8 cellular contexts compared by ENCODE assay signal in genomic region chr6:5379647-5380242, GRCh38.
DNase-seq lines count a peak whose midpoint lies in the region; ATAC-seq and TF ChIP-seq lines count a peak whose summit lies in the region.

No MANE protein-coding gene starts in this region.

- H3K36me3 ChIP-seq in breast epithelium: no peaks in the 10 kb centered on the region
- no peaks in the 10 kb centered on the region for H3K36me3 ChIP-seq in adrenal gland (replicated peaks in 1 of 2)
- no peaks in the 10 kb centered on the region for H3K36me3 ChIP-seq in lung (ENCODE audit: control insufficient read depth in 2 of 2, insufficient read depth in 2 of 2, low read length in 2 of 2)

- CTCF ChIA-PET in MCF 10A (lab: Yijun Ruan, JAX): interaction anchor here (0.6 to 1.7 kb wide), 7 partner anchors 10 to 259 kb away, joined by 3 to 10 read pairs (median 3); no protein-coding TSS in a partner anchor

- WGBS in adrenal gland, 4 donors: 64 to 70% (median 68%) methylated on average over 3 of the region's 3 CpGs
- WGBS in lung, 2 donors: 62 to 69% methylated on average over 3 of the region's 3 CpGs

- H3K4me3 ChIP-seq in breast epithelium: no peak overlapping the region
- no peak overlapping the region for H3K4me3 ChIP-seq in NB4 (ENCODE audit: low read depth, low read length)
- no peak overlapping the region for H3K4me3 ChIP-seq in adrenal gland
- H3K4me3 ChIP-seq in lung: no peak overlapping the region

- no peak overlapping the region for H3K4me3 Mint-ChIP-seq in MCF 10A (ENCODE audit: unreplicated experiment)
- H3K4me3 Mint-ChIP-seq in stimulated activated memory B cell treated with anti-CD40 and anti-IgM and Interleukin-4, amounts not matched to agents 10 μg/mL and 1 μg/mL and 100 μg/mL, for 72 hours: no peak overlapping the region

- H3K27me3 Mint-ChIP-seq in MCF 10A (ENCODE audit: insufficient read depth, unreplicated experiment): no peaks in the 10 kb centered on the region
- no peaks in the 10 kb centered on the region for H3K27me3 Mint-ChIP-seq in stimulated activated memory B cell treated with anti-CD40 and anti-IgM and Interleukin-4, amounts not matched to agents 10 μg/mL and 1 μg/mL and 100 μg/mL, for 72 hours

- H3K27me3 ChIP-seq in breast epithelium (no peaks in the 10 kb centered on the region), adrenal gland (no peaks in the 10 kb centered on the region), lung (ENCODE audit: control insufficient read depth, insufficient read depth) (no peaks in the 10 kb centered on the region)

- ATAC-seq in lung (ENCODE audit: insufficient read depth, low FRiP score) (no peak), GM18498 (IDR thresholded peaks at IDR 0.05; ENCODE audit: unreplicated experiment) (no peak)
- ATAC-seq in stimulated activated memory B cell treated with anti-CD40 and anti-IgM and Interleukin-4, amounts not matched to agents 10 μg/mL and 1 μg/mL and 100 μg/mL, for 72 hours: no peak

- H3K27ac ChIP-seq in breast epithelium (no peak overlapping the region), adrenal gland (no peak overlapping the region), lung (ENCODE audit: low read depth in 1 of 2, low read length in 1 of 2) (no peak overlapping the region)

- H3K4me1 Mint-ChIP-seq in MCF 10A (ENCODE audit: insufficient read depth, unreplicated experiment): no peaks in the 10 kb centered on the region
- H3K4me1 Mint-ChIP-seq in stimulated activated memory B cell treated with anti-CD40 and anti-IgM and Interleukin-4, amounts not matched to agents 10 μg/mL and 1 μg/mL and 100 μg/mL, for 72 hours: peaks cover 6% of the 10 kb centered on the region

- no peak overlapping the region for H3K27ac Mint-ChIP-seq in MCF 10A (ENCODE audit: low read depth, unreplicated experiment)
- H3K27ac Mint-ChIP-seq in stimulated activated memory B cell treated with anti-CD40 and anti-IgM and Interleukin-4, amounts not matched to agents 10 μg/mL and 1 μg/mL and 100 μg/mL, for 72 hours: no peak overlapping the region

- no peaks in the 10 kb centered on the region for H3K36me3 Mint-ChIP-seq in MCF 10A (ENCODE audit: insufficient read depth, unreplicated experiment)
- peaks cover 22% of the 10 kb centered on the region for H3K36me3 Mint-ChIP-seq in stimulated activated memory B cell treated with anti-CD40 and anti-IgM and Interleukin-4, amounts not matched to agents 10 μg/mL and 1 μg/mL and 100 μg/mL, for 72 hours

- H3K4me1 ChIP-seq in breast epithelium: no peaks in the 10 kb centered on the region
- no peaks in the 10 kb centered on the region for H3K4me1 ChIP-seq in adrenal gland (replicated peaks in 1 of 2)
- no peaks in the 10 kb centered on the region for H3K4me1 ChIP-seq in lung (ENCODE audit: control insufficient read depth in 2 of 2, insufficient read depth in 2 of 2, low read length in 2 of 2)

- no peaks in the 10 kb centered on the region for H3K9me3 ChIP-seq in breast epithelium
- no peaks in the 10 kb centered on the region for H3K9me3 ChIP-seq in adrenal gland (replicated peaks in 1 of 3)
- H3K9me3 ChIP-seq in lung (ENCODE audit: control insufficient read depth in 2 of 2, insufficient read depth in 1 of 2, low read length in 1 of 2): no peaks in the 10 kb centered on the region

- TF ChIP-seq CTCF in MCF 10A (IDR thresholded peaks at IDR 0.05; ENCODE audit: unreplicated experiment): peak; percentile 43
- TF ChIP-seq CTCF in breast epithelium (IDR thresholded peaks at IDR 0.05): peak in 1 of 3 donors; percentile 22
- TF ChIP-seq CTCF in NB4 (IDR thresholded peaks at IDR 0.05; ENCODE audit: low read depth, low read length): peak; percentile 86
- TF ChIP-seq CTCF in adrenal gland (IDR thresholded peaks at IDR 0.05): peak in 4 of 6 experiments; percentile 24 to 51 (median 32)
- TF ChIP-seq CTCF in lung (IDR thresholded peaks at IDR 0.05; ENCODE audit: control extremely low read depth, extremely low read depth): peak; percentile 15

- intact Hi-C loops in MCF 10A (cut with micrococcal nuclease): loop anchor here (1.0 to 10.0 kb wide), 2 partner anchors 236 to 325 kb away; no protein-coding TSS in a partner anchor
- intact Hi-C loops in breast epithelium (cut with DNase I; ENCODE audit: low total_unique reads): no loop called here
- intact Hi-C loops in adrenal gland (cut with DNase I): no loop called here

- no TSS peak for BruUV-seq in MCF 10A (replicated peaks; lab: Mats Ljungman, UMichigan)

- DNase-seq in MCF 10A (ENCODE audit: unreplicated experiment): peak; percentile 63
- no peak for DNase-seq in breast epithelium (ENCODE audit: low spot score in 2 of 2)
- DNase-seq in NB4 (ENCODE audit: low read depth): peak; percentile 74
- DNase-seq in adrenal gland: peak in 3 of 7 donors; percentile 5 to 40 (median 16)
- DNase-seq in lung (ENCODE audit: low spot score): no peak
- no peak for DNase-seq in activated T-cell treated with anti-CD3 and anti-CD28 coated beads for 4 hours

- no peaks in the 10 kb centered on the region for H3K9me3 Mint-ChIP-seq in MCF 10A (ENCODE audit: unreplicated experiment)
- H3K9me3 Mint-ChIP-seq in stimulated activated memory B cell treated with anti-CD40 and anti-IgM and Interleukin-4, amounts not matched to agents 10 μg/mL and 1 μg/mL and 100 μg/mL, for 72 hours: peaks cover 3% of the 10 kb centered on the region

- POLR2A ChIA-PET in MCF 10A (lab: Yijun Ruan, JAX): interaction anchor here (0.6 kb wide), 1 partner anchor 22 kb away, joined by 3 read pairs; no protein-coding TSS in a partner anchor

- TF ChIP-seq POLR2A in breast epithelium (IDR thresholded peaks at IDR 0.05): no peak
- TF ChIP-seq POLR2A in NB4 (IDR thresholded peaks at IDR 0.05; ENCODE audit: extremely low read depth, insufficient read length): no peak
- no peak for TF ChIP-seq POLR2A in adrenal gland (IDR thresholded peaks at IDR 0.05)

Comparison
In these comparisons a context has a peak if more than half of its experiments do, and no peak if none do; other contexts are left out.
1. DNase-seq: peak in MCF 10A (single experiment) and NB4 (single experiment); none in breast epithelium (0 of 2), lung (single experiment) and activated T-cell treated with anti-CD3 and anti-CD28 coated beads for 4 hours (single experiment).